In the genomic region with DNA sequence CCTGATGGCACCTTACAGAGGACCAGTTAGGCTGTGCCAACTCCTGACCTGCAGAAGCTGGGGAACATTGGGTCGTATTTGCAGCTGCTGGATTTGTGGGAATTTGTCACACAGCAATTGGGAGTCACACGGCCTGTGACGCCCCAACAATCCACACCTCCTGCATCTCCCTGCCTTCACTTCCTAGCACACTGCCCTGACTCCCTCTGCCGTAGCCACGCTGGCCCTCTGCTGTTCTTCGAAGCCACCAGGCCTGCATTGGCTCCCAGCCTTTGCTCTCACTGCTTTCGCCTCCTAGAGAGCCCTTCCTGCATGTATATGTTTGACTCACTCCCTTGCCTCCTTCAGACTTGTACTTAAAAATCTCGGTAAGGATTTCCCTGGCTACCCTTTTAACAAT, we compare ENCODE assay signal across 5 cellular contexts. TPM values are rescaled to one million over a fixed set of nuclear protein-coding genes. Genes with fewer than 3 reads are reported as not detected.
"Had no signal": no experiment of that assay in that cellular context is flagged by ENCODE, and none has a peak within 500 bp of the region (broad histone marks: within the 10 kb centered on the region; RNA-seq: fewer than 3 reads in every experiment).

No MANE protein-coding gene starts in this region.

RNA-seq across cellular contexts. Expression of a gene that starts 22.2 kb away (rescaled TPM):
- total RNA-seq: M059J, PC-9, RPMI7951, SJCRH30, SK-MEL-5 had no signal
